In genomic region chr18:49898421-49898820, GRCh38 we compare ENCODE assay signal across 8 cellular contexts.
DNase-seq lines count a peak whose midpoint lies in the region; ATAC-seq lines count a peak whose summit lies in the region.

No MANE protein-coding gene starts in this region.

- H3K4me3 Mint-ChIP-seq in activated CD8-positive, alpha-beta memory T cell treated with anti-CD3 and anti-CD28 coated beads, Interleukin-2, amount 10 ng/mL, durations not matched to agents 7 days and 5 days: no peak overlapping the region

- H3K4me1 Mint-ChIP-seq in activated CD8-positive, alpha-beta memory T cell treated with anti-CD3 and anti-CD28 coated beads, Interleukin-2, amount 10 ng/mL, durations not matched to agents 7 days and 5 days: peaks cover 4% of the 10 kb centered on the region

- peak; percentile 76 for DNase-seq in DMS 273 (lab: John Stamatoyannopoulos, UW; ENCODE audit: unreplicated experiment)
- DNase-seq in M059J (ENCODE audit: low read depth): peak; percentile 72
- peak; percentile 87 for DNase-seq in activated CD8-positive, alpha-beta memory T cell treated with anti-CD3 and anti-CD28 coated beads, Interleukin-2, amount 10 ng/mL, durations not matched to agents 7 days and 5 days
- DNase-seq in fibroblast of gingiva (ENCODE audit: low read depth): peak; percentile 35
- DNase-seq in putamen (ENCODE audit: low spot score): peak; percentile 9
- no peak for DNase-seq in NCI-H526 (lab: John Stamatoyannopoulos, UW)
- no peak for DNase-seq in NCI-H446 treated with DMSO at 0.1 percent for 48 hours (lab: John Stamatoyannopoulos, UW)

- H3K9me3 Mint-ChIP-seq in activated CD8-positive, alpha-beta memory T cell treated with anti-CD3 and anti-CD28 coated beads, Interleukin-2, amount 10 ng/mL, durations not matched to agents 7 days and 5 days (ENCODE audit: low read depth): no peaks in the 10 kb centered on the region

- H3K27ac Mint-ChIP-seq in activated CD8-positive, alpha-beta memory T cell treated with anti-CD3 and anti-CD28 coated beads, Interleukin-2, amount 10 ng/mL, durations not matched to agents 7 days and 5 days: no peak overlapping the region

- no peaks in the 10 kb centered on the region for H3K36me3 Mint-ChIP-seq in activated CD8-positive, alpha-beta memory T cell treated with anti-CD3 and anti-CD28 coated beads, Interleukin-2, amount 10 ng/mL, durations not matched to agents 7 days and 5 days

- H3K27me3 Mint-ChIP-seq in activated CD8-positive, alpha-beta memory T cell treated with anti-CD3 and anti-CD28 coated beads, Interleukin-2, amount 10 ng/mL, durations not matched to agents 7 days and 5 days: peaks cover 4% of the 10 kb centered on the region

- CTCF ChIA-PET in activated CD8-positive, alpha-beta memory T cell treated with anti-CD3 and anti-CD28 coated beads, Interleukin-2, amount 10 ng/mL, durations not matched to agents 7 days and 5 days (lab: Charles Lee): interaction anchor here (0.7 kb wide), 1 partner anchor 531 kb away, joined by 3 read pairs; no protein-coding TSS in a partner anchor

- peak; percentile 49 for ATAC-seq in activated CD8-positive, alpha-beta memory T cell treated with anti-CD3 and anti-CD28 coated beads, Interleukin-2, amount 10 ng/mL, durations not matched to agents 7 days and 5 days
- no peak for ATAC-seq in HG03571 (IDR thresholded peaks at IDR 0.05; ENCODE audit: unreplicated experiment)

Comparison
In these comparisons a context has a peak if more than half of its experiments do, and no peak if none do; other contexts are left out.
1. DNase-seq: peak in DMS 273 (single experiment), M059J (single experiment), activated CD8-positive, alpha-beta memory T cell treated with anti-CD3 and anti-CD28 coated beads, Interleukin-2, amount 10 ng/mL, durations not matched to agents 7 days and 5 days (single experiment), fibroblast of gingiva (single experiment) and putamen (single experiment); none in NCI-H526 (0 of 2) and NCI-H446 treated with DMSO at 0.1 percent for 48 hours (single experiment).